In the genomic region with DNA sequence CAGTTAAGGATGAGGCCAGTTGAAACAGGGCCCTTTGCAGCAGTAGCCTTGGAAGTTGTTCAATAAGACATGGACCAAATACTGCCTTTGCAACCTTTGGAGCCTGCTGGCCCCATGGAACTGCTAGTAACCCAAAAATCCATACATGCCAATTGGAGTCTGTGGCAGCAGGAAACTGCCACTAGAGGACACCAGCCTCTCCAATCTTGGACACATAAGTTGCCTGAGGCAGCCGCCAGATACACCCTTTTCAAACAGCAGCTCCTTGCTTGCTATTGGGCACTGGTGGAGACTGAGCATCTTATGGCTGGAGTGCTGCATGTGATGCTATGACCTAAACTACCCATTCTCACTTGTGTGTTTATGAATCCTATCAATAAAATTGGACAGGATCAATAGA, we compare ENCODE assay signal across 1 cellular context.
A peak's percentile ranks its signal among the peaks of the same experiment; 100 is the strongest.
TF ChIP-seq lines count a peak whose summit lies in the region.

No MANE protein-coding gene starts in this region.

TF ChIP-seq in GM12878, 131 proteins besides CTCF, POLR2A, EP300 and RAD21:
- no peak for TF ChIP-seq SMARCA5 (IDR thresholded peaks at IDR 0.05)
- TF ChIP-seq SMC3 (IDR thresholded peaks at IDR 0.05; ENCODE audit: borderline replicate concordance, low read length): peak; percentile 12; the same call in 1 of the 2 replicates
